ENCODE assay signal across 1 cellular context in genomic region chr3:180755553-180755952, GRCh38.
TF ChIP-seq lines count a peak whose summit lies in the region.

No MANE protein-coding gene starts in this region.

TF ChIP-seq in GM23338, 12 proteins besides CTCF, POLR2A, EP300 and RAD21:
- TF ChIP-seq ZNF462 (CRISPR knock-in tag; IDR thresholded peaks at IDR 0.05), result no peak
- TF ChIP-seq CREB1 (CRISPR knock-in tag; IDR thresholded peaks at IDR 0.05; ENCODE audit: low read depth), result no peak
- TF ChIP-seq REST (IDR thresholded peaks at IDR 0.05; ENCODE audit: unreplicated experiment), result no peak
- no peak for TF ChIP-seq STAT1 (IDR thresholded peaks at IDR 0.05; ENCODE audit: unreplicated experiment)
- TF ChIP-seq ZNF331 (CRISPR knock-in tag; IDR thresholded peaks at IDR 0.05; ENCODE audit: low read depth), result no peak
- TF ChIP-seq JUNB (IDR thresholded peaks at IDR 0.05; ENCODE audit: unreplicated experiment), result no peak
- no peak for TF ChIP-seq POLR2AphosphoS5 (IDR thresholded peaks at IDR 0.05; ENCODE audit: low read depth)
- TF ChIP-seq NANOG (IDR thresholded peaks at IDR 0.05; ENCODE audit: borderline replicate concordance), result no peak
- no peak for TF ChIP-seq ETS1 (IDR thresholded peaks at IDR 0.05)
- TF ChIP-seq EZH2 (IDR thresholded peaks at IDR 0.05; ENCODE audit: low read depth, unreplicated experiment), result no peak
TF ChIP-seq in GM23338: peak in this region for 0.
